ENCODE assay signal across 10 cellular contexts in the genomic region with DNA sequence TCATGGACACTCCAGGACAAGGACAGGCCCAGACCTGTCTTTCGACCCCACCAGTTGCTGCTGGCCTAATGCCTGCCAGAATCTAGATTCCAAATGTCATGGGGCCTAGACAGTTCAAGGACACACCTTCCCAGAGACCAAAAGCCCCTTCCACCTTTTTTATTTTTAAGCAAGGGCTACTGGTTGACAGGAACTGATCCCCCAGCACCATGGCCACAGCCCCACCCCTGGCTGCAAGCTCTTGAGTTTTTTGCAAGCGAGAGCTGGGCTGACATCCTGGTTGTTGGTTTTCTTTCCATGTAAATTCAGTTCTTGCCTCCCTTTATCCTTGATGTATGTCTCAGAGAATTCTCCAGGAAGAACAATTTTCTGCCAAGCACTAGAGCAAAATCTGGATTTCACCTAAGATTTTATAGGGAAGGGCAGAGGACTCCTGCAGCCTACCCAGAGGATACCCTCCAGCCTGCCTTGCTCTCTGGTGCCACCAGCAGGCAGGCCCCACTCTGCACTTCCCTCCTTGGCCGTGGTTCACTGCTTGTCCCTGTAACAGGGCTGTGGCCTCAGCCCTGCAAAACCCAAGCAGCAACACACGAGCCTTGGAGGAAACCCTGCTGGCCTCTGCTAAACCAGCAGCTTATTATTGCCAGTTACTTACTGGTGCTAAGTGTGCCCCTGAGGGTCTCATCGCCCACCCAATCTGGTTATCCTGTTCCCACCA.
DNase-seq lines count a peak whose midpoint lies in the region; ATAC-seq and TF ChIP-seq lines count a peak whose summit lies in the region.
"Had no signal": no experiment of that assay in that cellular context is flagged by ENCODE, and none has a peak within 500 bp of the region (broad histone marks: within the 10 kb centered on the region; RNA-seq: fewer than 3 reads in every experiment).

No MANE protein-coding gene starts in this region.

- H3K9me3 Mint-ChIP-seq in nephron, result no peaks in the 10 kb centered on the region
- H3K9me3 Mint-ChIP-seq: mesothelial cell of epicardium had no signal

- ATAC-seq in esophagus mucosa (peak; percentile 61), HG03097 (IDR thresholded peaks at IDR 0.05; ENCODE audit: low FRiP score, unreplicated experiment) (no peak), GM19452 (IDR thresholded peaks at IDR 0.05; ENCODE audit: unreplicated experiment) (no peak), GM21515 (IDR thresholded peaks at IDR 0.05; ENCODE audit: unreplicated experiment) (no peak)

- DNase-seq in NK-92 treated with Interleukin-12 subunit alpha and Interleukin-12 subunit beta, amount 100 ng/mL, for 24 hours (lab: John Stamatoyannopoulos, UW), result peak; percentile 18
- DNase-seq in NK-92 (lab: John Stamatoyannopoulos, UW; ENCODE audit: unreplicated experiment), result no peak
- DNase-seq in NOMO-1 treated with DMSO at 0.1 percent for 48 hours (lab: John Stamatoyannopoulos, UW; ENCODE audit: unreplicated experiment), result peak; percentile 8

- no peak overlapping the region for H3K4me3 Mint-ChIP-seq in nephron
- H3K4me3 Mint-ChIP-seq: CD4-positive, CD25-positive, alpha-beta regulatory T cell; mesothelial cell of epicardium had no signal

- TF ChIP-seq CTCF in nephron (IDR thresholded peaks at IDR 0.05; ENCODE audit: unreplicated experiment in 3 of 3), result peak; percentile 44 to 63 (median 55)

- peaks cover 17% of the 10 kb centered on the region for H3K4me1 Mint-ChIP-seq in nephron

- H3K27ac Mint-ChIP-seq in nephron, result peak overlapping the region in 1 of 3 experiments; percentile 77
- H3K27ac Mint-ChIP-seq: CD4-positive, CD25-positive, alpha-beta regulatory T cell; mesothelial cell of epicardium had no signal

- H3K36me3 Mint-ChIP-seq in nephron (ENCODE audit: low read depth), result no peaks in the 10 kb centered on the region
- H3K36me3 Mint-ChIP-seq: CD4-positive, CD25-positive, alpha-beta regulatory T cell; mesothelial cell of epicardium had no signal

- H3K27me3 Mint-ChIP-seq in nephron (ENCODE audit: low read depth), result peaks cover 13% of the 10 kb centered on the region
- H3K27me3 Mint-ChIP-seq: CD4-positive, CD25-positive, alpha-beta regulatory T cell had no signal
